In the genomic region with DNA sequence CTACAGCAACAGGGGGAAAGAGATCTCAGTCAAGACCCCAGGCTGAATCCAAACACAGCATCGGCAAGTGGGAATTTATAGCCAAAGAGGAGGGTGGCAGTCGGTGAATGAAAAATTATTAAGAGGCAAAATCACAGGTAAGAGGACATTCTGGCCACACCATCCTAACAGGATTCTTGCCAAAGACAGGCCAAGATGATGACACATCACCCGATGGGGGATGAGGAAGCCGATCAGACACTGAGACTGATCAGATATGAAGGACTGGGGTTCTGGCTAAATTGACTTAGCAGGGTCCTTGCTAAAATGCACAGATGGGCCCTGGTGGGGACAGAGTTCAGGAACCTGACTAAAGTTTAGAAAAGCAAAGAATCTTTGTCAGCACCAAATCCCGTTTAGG, we compare ENCODE assay signal across 1 cellular context.
TF ChIP-seq lines count a peak whose summit lies in the region.

No MANE protein-coding gene starts in this region.

TF ChIP-seq in K562, 482 proteins besides CTCF, POLR2A, EP300 and RAD21 (continued from another document and continues in another):
- TF ChIP-seq, protein P1, sequence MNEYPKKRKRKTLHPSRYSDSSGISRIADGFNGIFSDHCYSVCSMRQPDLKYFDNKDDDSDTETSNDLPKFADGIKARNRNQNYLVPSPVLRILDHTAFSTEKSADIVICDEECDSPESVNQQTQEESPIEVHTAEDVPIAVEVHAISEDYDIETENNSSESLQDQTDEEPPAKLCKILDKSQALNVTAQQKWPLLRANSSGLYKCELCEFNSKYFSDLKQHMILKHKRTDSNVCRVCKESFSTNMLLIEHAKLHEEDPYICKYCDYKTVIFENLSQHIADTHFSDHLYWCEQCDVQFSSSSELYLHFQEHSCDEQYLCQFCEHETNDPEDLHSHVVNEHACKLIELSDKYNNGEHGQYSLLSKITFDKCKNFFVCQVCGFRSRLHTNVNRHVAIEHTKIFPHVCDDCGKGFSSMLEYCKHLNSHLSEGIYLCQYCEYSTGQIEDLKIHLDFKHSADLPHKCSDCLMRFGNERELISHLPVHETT (CRISPR knock-in tag; conservative IDR thresholded peaks at IDR 0.05 in 1 of 2, IDR thresholded peaks at IDR 0.05 in 1 of 2), result peak in 1 of 2 experiments; percentile 12; a peak in 1 of 4 replicates
- TF ChIP-seq, protein P2, sequence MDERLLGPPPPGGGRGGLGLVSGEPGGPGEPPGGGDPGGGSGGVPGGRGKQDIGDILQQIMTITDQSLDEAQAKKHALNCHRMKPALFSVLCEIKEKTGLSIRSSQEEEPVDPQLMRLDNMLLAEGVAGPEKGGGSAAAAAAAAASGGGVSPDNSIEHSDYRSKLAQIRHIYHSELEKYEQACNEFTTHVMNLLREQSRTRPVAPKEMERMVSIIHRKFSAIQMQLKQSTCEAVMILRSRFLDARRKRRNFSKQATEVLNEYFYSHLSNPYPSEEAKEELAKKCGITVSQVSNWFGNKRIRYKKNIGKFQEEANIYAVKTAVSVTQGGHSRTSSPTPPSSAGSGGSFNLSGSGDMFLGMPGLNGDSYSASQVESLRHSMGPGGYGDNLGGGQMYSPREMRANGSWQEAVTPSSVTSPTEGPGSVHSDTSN (CRISPR knock-in tag; IDR thresholded peaks at IDR 0.05; ENCODE audit: low read depth), result no peak
- TF ChIP-seq, protein P2 (tag; conservative IDR thresholded peaks at IDR 0.05; ENCODE audit: low read depth), result no peak
- TF ChIP-seq, protein P3, sequence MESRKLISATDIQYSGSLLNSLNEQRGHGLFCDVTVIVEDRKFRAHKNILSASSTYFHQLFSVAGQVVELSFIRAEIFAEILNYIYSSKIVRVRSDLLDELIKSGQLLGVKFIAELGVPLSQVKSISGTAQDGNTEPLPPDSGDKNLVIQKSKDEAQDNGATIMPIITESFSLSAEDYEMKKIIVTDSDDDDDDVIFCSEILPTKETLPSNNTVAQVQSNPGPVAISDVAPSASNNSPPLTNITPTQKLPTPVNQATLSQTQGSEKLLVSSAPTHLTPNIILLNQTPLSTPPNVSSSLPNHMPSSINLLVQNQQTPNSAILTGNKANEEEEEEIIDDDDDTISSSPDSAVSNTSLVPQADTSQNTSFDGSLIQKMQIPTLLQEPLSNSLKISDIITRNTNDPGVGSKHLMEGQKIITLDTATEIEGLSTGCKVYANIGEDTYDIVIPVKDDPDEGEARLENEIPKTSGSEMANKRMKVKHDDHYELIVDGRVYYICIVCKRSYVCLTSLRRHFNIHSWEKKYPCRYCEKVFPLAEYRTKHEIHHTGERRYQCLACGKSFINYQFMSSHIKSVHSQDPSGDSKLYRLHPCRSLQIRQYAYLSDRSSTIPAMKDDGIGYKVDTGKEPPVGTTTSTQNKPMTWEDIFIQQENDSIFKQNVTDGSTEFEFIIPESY (CRISPR knock-in tag; IDR thresholded peaks at IDR 0.05), result no peak
- TF ChIP-seq, protein P4, sequence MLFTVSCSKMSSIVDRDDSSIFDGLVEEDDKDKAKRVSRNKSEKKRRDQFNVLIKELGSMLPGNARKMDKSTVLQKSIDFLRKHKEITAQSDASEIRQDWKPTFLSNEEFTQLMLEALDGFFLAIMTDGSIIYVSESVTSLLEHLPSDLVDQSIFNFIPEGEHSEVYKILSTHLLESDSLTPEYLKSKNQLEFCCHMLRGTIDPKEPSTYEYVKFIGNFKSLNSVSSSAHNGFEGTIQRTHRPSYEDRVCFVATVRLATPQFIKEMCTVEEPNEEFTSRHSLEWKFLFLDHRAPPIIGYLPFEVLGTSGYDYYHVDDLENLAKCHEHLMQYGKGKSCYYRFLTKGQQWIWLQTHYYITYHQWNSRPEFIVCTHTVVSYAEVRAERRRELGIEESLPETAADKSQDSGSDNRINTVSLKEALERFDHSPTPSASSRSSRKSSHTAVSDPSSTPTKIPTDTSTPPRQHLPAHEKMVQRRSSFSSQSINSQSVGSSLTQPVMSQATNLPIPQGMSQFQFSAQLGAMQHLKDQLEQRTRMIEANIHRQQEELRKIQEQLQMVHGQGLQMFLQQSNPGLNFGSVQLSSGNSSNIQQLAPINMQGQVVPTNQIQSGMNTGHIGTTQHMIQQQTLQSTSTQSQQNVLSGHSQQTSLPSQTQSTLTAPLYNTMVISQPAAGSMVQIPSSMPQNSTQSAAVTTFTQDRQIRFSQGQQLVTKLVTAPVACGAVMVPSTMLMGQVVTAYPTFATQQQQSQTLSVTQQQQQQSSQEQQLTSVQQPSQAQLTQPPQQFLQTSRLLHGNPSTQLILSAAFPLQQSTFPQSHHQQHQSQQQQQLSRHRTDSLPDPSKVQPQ (CRISPR knock-in tag; IDR thresholded peaks at IDR 0.05; ENCODE audit: borderline replicate concordance), result no peak
- TF ChIP-seq, protein P5, sequence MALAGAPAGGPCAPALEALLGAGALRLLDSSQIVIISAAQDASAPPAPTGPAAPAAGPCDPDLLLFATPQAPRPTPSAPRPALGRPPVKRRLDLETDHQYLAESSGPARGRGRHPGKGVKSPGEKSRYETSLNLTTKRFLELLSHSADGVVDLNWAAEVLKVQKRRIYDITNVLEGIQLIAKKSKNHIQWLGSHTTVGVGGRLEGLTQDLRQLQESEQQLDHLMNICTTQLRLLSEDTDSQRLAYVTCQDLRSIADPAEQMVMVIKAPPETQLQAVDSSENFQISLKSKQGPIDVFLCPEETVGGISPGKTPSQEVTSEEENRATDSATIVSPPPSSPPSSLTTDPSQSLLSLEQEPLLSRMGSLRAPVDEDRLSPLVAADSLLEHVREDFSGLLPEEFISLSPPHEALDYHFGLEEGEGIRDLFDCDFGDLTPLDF (CRISPR knock-in tag; IDR thresholded peaks at IDR 0.05), result no peak
- TF ChIP-seq NFE2L1 (tag; IDR thresholded peaks at IDR 0.05; ENCODE audit: borderline replicate concordance, low read depth) (no peak), ILF3 (IDR thresholded peaks at IDR 0.05; ENCODE audit: borderline replicate concordance) (no peak), ESRRA (IDR thresholded peaks at IDR 0.05; ENCODE audit: borderline replicate concordance, low read depth) (no peak), HCFC1 (IDR thresholded peaks at IDR 0.05; ENCODE audit: low read depth, low read length) (no peak), KDM4B (IDR thresholded peaks at IDR 0.05; ENCODE audit: borderline replicate concordance in 2 of 2, low read depth in 1 of 2) (no peak), POLR3G (IDR thresholded peaks at IDR 0.05; ENCODE audit: extremely low read depth, insufficient read length, insufficient replicate concordance) (no peak), POLR2B (IDR thresholded peaks at IDR 0.05; ENCODE audit: low read depth, partially characterized antibody) (no peak), BCOR (IDR thresholded peaks at IDR 0.05) (no peak), TRIM24 (IDR thresholded peaks at IDR 0.05) (no peak), NRF1 (conservative IDR thresholded peaks at IDR 0.05 in 1 of 2, IDR thresholded peaks at IDR 0.05 in 1 of 2) (no peak), PTTG1 (tag; IDR thresholded peaks at IDR 0.05; ENCODE audit: low read depth) (no peak), SREBF1 (IDR thresholded peaks at IDR 0.05; ENCODE audit: borderline replicate concordance, low read depth, low read length) (no peak), POLR2H (tag; IDR thresholded peaks at IDR 0.05; ENCODE audit: low read depth) (no peak), NEUROD1 (IDR thresholded peaks at IDR 0.05; ENCODE audit: borderline replicate concordance, low read depth, low read length, partially characterized antibody) (no peak), SP1 (CRISPR knock-in tag; IDR thresholded peaks at IDR 0.05) (no peak), MAZ (CRISPR knock-in tag; conservative IDR thresholded peaks at IDR 0.05 in 1 of 2, IDR thresholded peaks at IDR 0.05 in 1 of 2) (no peak), RBFOX2 (IDR thresholded peaks at IDR 0.05; ENCODE audit: low read depth, low read length) (no peak)
- TF ChIP-seq, protein P6, sequence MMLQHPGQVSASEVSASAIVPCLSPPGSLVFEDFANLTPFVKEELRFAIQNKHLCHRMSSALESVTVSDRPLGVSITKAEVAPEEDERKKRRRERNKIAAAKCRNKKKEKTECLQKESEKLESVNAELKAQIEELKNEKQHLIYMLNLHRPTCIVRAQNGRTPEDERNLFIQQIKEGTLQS (IDR thresholded peaks at IDR 0.05), result peak; percentile 87
- TF ChIP-seq, protein P6 (CRISPR knock-in tag; conservative IDR thresholded peaks at IDR 0.05), result no peak
- TF ChIP-seq, protein P7, sequence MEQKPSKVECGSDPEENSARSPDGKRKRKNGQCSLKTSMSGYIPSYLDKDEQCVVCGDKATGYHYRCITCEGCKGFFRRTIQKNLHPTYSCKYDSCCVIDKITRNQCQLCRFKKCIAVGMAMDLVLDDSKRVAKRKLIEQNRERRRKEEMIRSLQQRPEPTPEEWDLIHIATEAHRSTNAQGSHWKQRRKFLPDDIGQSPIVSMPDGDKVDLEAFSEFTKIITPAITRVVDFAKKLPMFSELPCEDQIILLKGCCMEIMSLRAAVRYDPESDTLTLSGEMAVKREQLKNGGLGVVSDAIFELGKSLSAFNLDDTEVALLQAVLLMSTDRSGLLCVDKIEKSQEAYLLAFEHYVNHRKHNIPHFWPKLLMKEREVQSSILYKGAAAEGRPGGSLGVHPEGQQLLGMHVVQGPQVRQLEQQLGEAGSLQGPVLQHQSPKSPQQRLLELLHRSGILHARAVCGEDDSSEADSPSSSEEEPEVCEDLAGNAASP (IDR thresholded peaks at IDR 0.05), result no peak
- TF ChIP-seq, protein P8, sequence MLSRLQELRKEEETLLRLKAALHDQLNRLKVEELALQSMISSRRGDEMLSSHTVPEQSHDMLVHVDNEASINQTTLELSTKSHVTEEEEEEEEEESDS (CRISPR knock-in tag; IDR thresholded peaks at IDR 0.05), result no peak
- TF ChIP-seq, protein P9, sequence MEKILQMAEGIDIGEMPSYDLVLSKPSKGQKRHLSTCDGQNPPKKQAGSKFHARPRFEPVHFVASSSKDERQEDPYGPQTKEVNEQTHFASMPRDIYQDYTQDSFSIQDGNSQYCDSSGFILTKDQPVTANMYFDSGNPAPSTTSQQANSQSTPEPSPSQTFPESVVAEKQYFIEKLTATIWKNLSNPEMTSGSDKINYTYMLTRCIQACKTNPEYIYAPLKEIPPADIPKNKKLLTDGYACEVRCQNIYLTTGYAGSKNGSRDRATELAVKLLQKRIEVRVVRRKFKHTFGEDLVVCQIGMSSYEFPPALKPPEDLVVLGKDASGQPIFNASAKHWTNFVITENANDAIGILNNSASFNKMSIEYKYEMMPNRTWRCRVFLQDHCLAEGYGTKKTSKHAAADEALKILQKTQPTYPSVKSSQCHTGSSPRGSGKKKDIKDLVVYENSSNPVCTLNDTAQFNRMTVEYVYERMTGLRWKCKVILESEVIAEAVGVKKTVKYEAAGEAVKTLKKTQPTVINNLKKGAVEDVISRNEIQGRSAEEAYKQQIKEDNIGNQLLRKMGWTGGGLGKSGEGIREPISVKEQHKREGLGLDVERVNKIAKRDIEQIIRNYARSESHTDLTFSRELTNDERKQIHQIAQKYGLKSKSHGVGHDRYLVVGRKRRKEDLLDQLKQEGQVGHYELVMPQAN (IDR thresholded peaks at IDR 0.05; ENCODE audit: borderline replicate concordance), result no peak
- TF ChIP-seq, protein P10, sequence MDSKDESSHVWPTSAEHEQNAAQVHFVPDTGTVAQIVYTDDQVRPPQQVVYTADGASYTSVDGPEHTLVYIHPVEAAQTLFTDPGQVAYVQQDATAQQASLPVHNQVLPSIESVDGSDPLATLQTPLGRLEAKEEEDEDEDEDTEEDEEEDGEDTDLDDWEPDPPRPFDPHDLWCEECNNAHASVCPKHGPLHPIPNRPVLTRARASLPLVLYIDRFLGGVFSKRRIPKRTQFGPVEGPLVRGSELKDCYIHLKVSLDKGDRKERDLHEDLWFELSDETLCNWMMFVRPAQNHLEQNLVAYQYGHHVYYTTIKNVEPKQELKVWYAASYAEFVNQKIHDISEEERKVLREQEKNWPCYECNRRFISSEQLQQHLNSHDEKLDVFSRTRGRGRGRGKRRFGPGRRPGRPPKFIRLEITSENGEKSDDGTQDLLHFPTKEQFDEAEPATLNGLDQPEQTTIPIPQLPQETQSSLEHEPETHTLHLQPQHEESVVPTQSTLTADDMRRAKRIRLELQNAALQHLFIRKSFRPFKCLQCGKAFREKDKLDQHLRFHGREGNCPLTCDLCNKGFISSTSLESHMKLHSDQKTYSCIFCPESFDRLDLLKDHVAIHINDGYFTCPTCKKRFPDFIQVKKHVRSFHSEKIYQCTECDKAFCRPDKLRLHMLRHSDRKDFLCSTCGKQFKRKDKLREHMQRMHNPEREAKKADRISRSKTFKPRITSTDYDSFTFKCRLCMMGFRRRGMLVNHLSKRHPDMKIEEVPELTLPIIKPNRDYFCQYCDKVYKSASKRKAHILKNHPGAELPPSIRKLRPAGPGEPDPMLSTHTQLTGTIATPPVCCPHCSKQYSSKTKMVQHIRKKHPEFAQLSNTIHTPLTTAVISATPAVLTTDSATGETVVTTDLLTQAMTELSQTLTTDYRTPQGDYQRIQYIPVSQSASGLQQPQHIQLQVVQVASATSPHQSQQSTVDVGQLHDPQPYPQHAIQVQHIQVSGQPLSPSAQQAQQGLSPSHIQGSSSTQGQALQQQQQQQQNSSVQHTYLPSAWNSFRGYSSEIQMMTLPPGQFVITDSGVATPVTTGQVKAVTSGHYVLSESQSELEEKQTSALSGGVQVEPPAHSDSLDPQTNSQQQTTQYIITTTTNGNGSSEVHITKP (IDR thresholded peaks at IDR 0.05; ENCODE audit: partially characterized antibody), result no peak
- TF ChIP-seq, protein P11, sequence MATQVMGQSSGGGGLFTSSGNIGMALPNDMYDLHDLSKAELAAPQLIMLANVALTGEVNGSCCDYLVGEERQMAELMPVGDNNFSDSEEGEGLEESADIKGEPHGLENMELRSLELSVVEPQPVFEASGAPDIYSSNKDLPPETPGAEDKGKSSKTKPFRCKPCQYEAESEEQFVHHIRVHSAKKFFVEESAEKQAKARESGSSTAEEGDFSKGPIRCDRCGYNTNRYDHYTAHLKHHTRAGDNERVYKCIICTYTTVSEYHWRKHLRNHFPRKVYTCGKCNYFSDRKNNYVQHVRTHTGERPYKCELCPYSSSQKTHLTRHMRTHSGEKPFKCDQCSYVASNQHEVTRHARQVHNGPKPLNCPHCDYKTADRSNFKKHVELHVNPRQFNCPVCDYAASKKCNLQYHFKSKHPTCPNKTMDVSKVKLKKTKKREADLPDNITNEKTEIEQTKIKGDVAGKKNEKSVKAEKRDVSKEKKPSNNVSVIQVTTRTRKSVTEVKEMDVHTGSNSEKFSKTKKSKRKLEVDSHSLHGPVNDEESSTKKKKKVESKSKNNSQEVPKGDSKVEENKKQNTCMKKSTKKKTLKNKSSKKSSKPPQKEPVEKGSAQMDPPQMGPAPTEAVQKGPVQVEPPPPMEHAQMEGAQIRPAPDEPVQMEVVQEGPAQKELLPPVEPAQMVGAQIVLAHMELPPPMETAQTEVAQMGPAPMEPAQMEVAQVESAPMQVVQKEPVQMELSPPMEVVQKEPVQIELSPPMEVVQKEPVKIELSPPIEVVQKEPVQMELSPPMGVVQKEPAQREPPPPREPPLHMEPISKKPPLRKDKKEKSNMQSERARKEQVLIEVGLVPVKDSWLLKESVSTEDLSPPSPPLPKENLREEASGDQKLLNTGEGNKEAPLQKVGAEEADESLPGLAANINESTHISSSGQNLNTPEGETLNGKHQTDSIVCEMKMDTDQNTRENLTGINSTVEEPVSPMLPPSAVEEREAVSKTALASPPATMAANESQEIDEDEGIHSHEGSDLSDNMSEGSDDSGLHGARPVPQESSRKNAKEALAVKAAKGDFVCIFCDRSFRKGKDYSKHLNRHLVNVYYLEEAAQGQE (CRISPR knock-in tag; IDR thresholded peaks at IDR 0.05; ENCODE audit: low read depth), result no peak
